Comparison of ENCODE assay signal across 25 cellular contexts in the genomic region with DNA sequence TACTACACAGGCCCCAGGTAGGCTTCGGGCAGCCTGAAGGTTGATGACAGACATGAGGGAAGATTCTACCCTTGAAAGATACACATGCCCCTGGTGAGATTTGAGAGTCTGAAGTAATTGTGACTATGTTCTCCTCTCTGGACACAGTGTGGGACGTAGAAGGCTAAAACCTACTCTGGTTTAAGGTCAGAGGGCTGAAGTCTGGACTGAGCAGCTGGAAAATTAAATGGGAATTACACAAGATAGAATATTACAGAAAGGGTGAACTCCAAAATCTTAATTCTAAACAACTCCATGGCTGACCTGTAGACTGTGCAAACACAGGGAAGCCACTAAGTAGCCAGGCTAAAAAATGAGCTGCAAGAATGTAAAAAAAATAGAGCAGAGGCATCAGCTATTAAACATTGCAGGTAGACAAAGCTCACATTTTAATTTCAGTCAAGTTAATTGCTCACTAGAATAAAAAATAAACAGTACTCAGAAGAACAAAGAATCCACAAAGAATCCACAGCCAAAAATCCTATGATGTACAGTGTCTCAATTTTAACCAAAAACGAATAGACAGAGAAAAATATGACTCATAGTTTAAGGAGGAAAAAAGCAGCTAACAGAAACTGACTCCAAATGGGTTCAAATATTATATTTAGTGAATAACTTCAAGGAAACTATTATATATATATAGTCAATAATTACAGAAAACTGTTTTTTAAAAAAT.
"Had no signal": no experiment of that assay in that cellular context is flagged by ENCODE, and none has a peak within 500 bp of the region (broad histone marks: within the 10 kb centered on the region; RNA-seq: fewer than 3 reads in every experiment).

No MANE protein-coding gene starts in this region.

- H3K9me3 Mint-ChIP-seq: activated CD4-positive, alpha-beta T cell treated with anti-CD3 and anti-CD28 coated beads, Interleukin-2, amount 10 ng/mL, durations not matched to agents 24 days and 14 days; activated naive CD8-positive, alpha-beta T cell treated with anti-CD3 and anti-CD28 coated beads, Interleukin-2, amount 10 ng/mL, durations not matched to agents 7 days and 5 days; activated T-helper 2 cell treated with anti-CD3 and anti-CD28 coated beads, Interferon-gamma antibody, Interleukin-2, Interleukin-4, amounts not matched to agents 10 μg/mL and 5 μg/mL and 100 μg/mL, durations not matched to agents 14 hours and 24 hours and 36 hours; neural crest cell had no signal

- H3K27ac ChIP-seq: brain microvascular endothelial cell, lower lobe of right lung, prostate gland, right atrium auricular region had no signal

- ATAC-seq: activated CD8-positive, alpha-beta T cell treated with anti-CD3 and anti-CD28 coated beads for 36 hours; esophagus mucosa; lower lobe of right lung; stimulated activated naive CD8-positive, alpha-beta T cell treated with anti-CD3 and anti-CD28 coated beads, Interleukin-15, Interleukin-2, amounts not matched to agents 100 U/mL and 50 U/mL, for 24 hours had no signal

- H3K27ac Mint-ChIP-seq: activated CD4-positive, alpha-beta T cell treated with anti-CD3 and anti-CD28 coated beads, Interleukin-2, amount 10 ng/mL, durations not matched to agents 24 days and 14 days; activated CD8-positive, alpha-beta T cell treated with anti-CD3 and anti-CD28 coated beads for 36 hours; activated naive CD8-positive, alpha-beta T cell treated with anti-CD3 and anti-CD28 coated beads, Interleukin-2, amount 10 ng/mL, durations not matched to agents 7 days and 5 days; activated T-helper 2 cell treated with anti-CD3 and anti-CD28 coated beads, Interferon-gamma antibody, Interleukin-2, Interleukin-4, amounts not matched to agents 10 μg/mL and 5 μg/mL and 100 μg/mL, durations not matched to agents 14 hours and 24 hours and 36 hours had no signal

- H3K36me3 ChIP-seq: brain microvascular endothelial cell, lower lobe of right lung, prostate gland, right atrium auricular region, tibial artery had no signal

- H3K27me3 Mint-ChIP-seq: activated CD4-positive, alpha-beta T cell treated with anti-CD3 and anti-CD28 coated beads, Interleukin-2, amount 10 ng/mL, durations not matched to agents 24 days and 14 days; activated CD8-positive, alpha-beta T cell treated with anti-CD3 and anti-CD28 coated beads for 36 hours; activated naive CD8-positive, alpha-beta T cell treated with anti-CD3 and anti-CD28 coated beads, Interleukin-2, amount 10 ng/mL, durations not matched to agents 7 days and 5 days had no signal

- H3K9me3 ChIP-seq: lower lobe of right lung, prostate gland, right atrium auricular region, tibial artery had no signal

- H3K4me1 Mint-ChIP-seq: activated CD4-positive, alpha-beta T cell treated with anti-CD3 and anti-CD28 coated beads, Interleukin-2, amount 10 ng/mL, durations not matched to agents 24 days and 14 days; activated naive CD8-positive, alpha-beta T cell treated with anti-CD3 and anti-CD28 coated beads, Interleukin-2, amount 10 ng/mL, durations not matched to agents 7 days and 5 days had no signal

- H3K27me3 ChIP-seq: brain microvascular endothelial cell, right atrium auricular region, tibial artery had no signal

- H3K36me3 Mint-ChIP-seq: activated naive CD8-positive, alpha-beta T cell treated with anti-CD3 and anti-CD28 coated beads, Interleukin-2, amount 10 ng/mL, durations not matched to agents 7 days and 5 days had no signal

- DNase-seq: activated CD4-positive, alpha-beta T cell treated with anti-CD3 and anti-CD28 coated beads, Interleukin-2, amount 10 ng/mL, durations not matched to agents 24 days and 14 days; activated CD8-positive, alpha-beta T cell treated with anti-CD3 and anti-CD28 coated beads for 36 hours; activated naive CD4-positive, alpha-beta T cell treated with Interleukin-2 at 50 U/mL for 16 hours; activated naive CD8-positive, alpha-beta T cell treated with anti-CD3 and anti-CD28 coated beads, Interleukin-2, amount 10 ng/mL, durations not matched to agents 7 days and 5 days; activated T-cell treated with anti-CD3 and anti-CD28 coated beads, Interleukin-2, amount 50 U/mL, for 1 hour; brain microvascular endothelial cell; central memory CD4-positive, alpha-beta T cell; cortex of kidney; effector CD4-positive, alpha-beta T cell; head of caudate nucleus; lower lobe of right lung; midbrain; stimulated activated CD4-positive, alpha-beta T cell treated with anti-CD3 and anti-CD28 coated beads, Interleukin-2, amount 100 ng/mL, for 24 hours; stimulated activated naive CD8-positive, alpha-beta T cell treated with anti-CD3 and anti-CD28 coated beads, Interleukin-15, Interleukin-2, amounts not matched to agents 100 U/mL and 50 U/mL, for 24 hours; substantia nigra; T1000; tibial artery had no signal

- FAIRE-seq: frontal cortex, keratinocyte, urothelium cell line had no signal

- H3K4me3 Mint-ChIP-seq: activated CD4-positive, alpha-beta T cell treated with anti-CD3 and anti-CD28 coated beads, Interleukin-2, amount 10 ng/mL, durations not matched to agents 24 days and 14 days; activated CD8-positive, alpha-beta T cell treated with anti-CD3 and anti-CD28 coated beads for 36 hours; activated naive CD8-positive, alpha-beta T cell treated with anti-CD3 and anti-CD28 coated beads, Interleukin-2, amount 10 ng/mL, durations not matched to agents 7 days and 5 days; neural crest cell had no signal

- H3K4me1 ChIP-seq: lower lobe of right lung, prostate gland, right atrium auricular region had no signal

- H3K4me3 ChIP-seq: lower lobe of right lung, prostate gland, right atrium auricular region, tibial artery had no signal
